In genomic region chr6:15893556-15894253, GRCh38 we compare ENCODE assay signal across 8 cellular contexts.
A peak's percentile ranks its signal among the peaks of the same experiment; 100 is the strongest.
DNase-seq lines count a peak whose midpoint lies in the region; ATAC-seq and TF ChIP-seq lines count a peak whose summit lies in the region.

No MANE protein-coding gene starts in this region.

- CTCF ChIA-PET in WTC11 (lab: Charles Lee), result interaction anchor here (0.6 to 3.7 kb wide), 23 partner anchors 8 to 313 kb away, joined by 3 to 36 read pairs (median 4); partner anchors contain the start of gene MYLIP

- ATAC-seq in WTC11 (0 out of 2 replicates have a peak, but pooled peaks have one; percentile 13), left colon (peak; percentile 59), GM21737 (IDR thresholded peaks at IDR 0.05; ENCODE audit: unreplicated experiment) (no peak), HG02973 (IDR thresholded peaks at IDR 0.05; ENCODE audit: unreplicated experiment) (no peak)
- ATAC-seq in stimulated activated naive B cell treated with anti-CD40 and anti-IgM and Interleukin-4, amounts not matched to agents 10 μg/mL and 1 μg/mL and 100 μg/mL, for 72 hours (replicated peaks), result no peak

- peaks cover 6% of the 10 kb centered on the region for H3K9me3 Mint-ChIP-seq in WTC11
- peaks cover 0 to 2% of the 10 kb centered on the region in 2 donors for H3K9me3 Mint-ChIP-seq in stimulated activated naive B cell treated with anti-CD40 and anti-IgM and Interleukin-4, amounts not matched to agents 10 μg/mL and 1 μg/mL and 100 μg/mL, for 72 hours

- POLR2A ChIA-PET in WTC11 (lab: Charles Lee), result interaction anchor here (3.9 kb wide), 1 partner anchor 236 kb away, joined by 34 read pairs; the partner anchor contains the start of gene MYLIP

- peaks cover 2% of the 10 kb centered on the region; the same call in 1 of the 2 replicates for H3K36me3 Mint-ChIP-seq in WTC11
- no peaks in the 10 kb centered on the region for H3K36me3 Mint-ChIP-seq in stimulated activated naive B cell treated with anti-CD40 and anti-IgM and Interleukin-4, amounts not matched to agents 10 μg/mL and 1 μg/mL and 100 μg/mL, for 72 hours

- H3K9ac ChIP-seq in KMS-11, result no peak overlapping the region

- intact Hi-C loops in left colon (cut with DNase I, micrococcal nuclease), result no loop called here

- peak overlapping the region; percentile 57 for H3K4me3 Mint-ChIP-seq in WTC11
- H3K4me3 Mint-ChIP-seq in stimulated activated naive B cell treated with anti-CD40 and anti-IgM and Interleukin-4, amounts not matched to agents 10 μg/mL and 1 μg/mL and 100 μg/mL, for 72 hours, result no peak overlapping the region

- H4K20me1 ChIP-seq in KMS-11 (ENCODE audit: insufficient read depth), result no peaks in the 10 kb centered on the region

- peak; percentile 80 for DNase-seq in DMS 273 (lab: John Stamatoyannopoulos, UW; ENCODE audit: unreplicated experiment)
- DNase-seq in WTC11 (ENCODE audit: low spot score), result no peak
- no peak for DNase-seq in left colon
- no peak for DNase-seq in stimulated activated naive B cell treated with anti-CD40 and anti-IgM and Interleukin-4, amounts not matched to agents 10 μg/mL and 1 μg/mL and 100 μg/mL, for 72 hours
- DNase-seq in stimulated activated CD4-positive, alpha-beta T cell treated with anti-CD3 and anti-CD28 coated beads, Interleukin-4, amount 100 ng/mL, for 1 hour, result no peak

- no peak overlapping the region for H3K27ac ChIP-seq in KMS-11

- peaks cover 53% of the 10 kb centered on the region for H3K4me1 Mint-ChIP-seq in WTC11
- H3K4me1 Mint-ChIP-seq in stimulated activated naive B cell treated with anti-CD40 and anti-IgM and Interleukin-4, amounts not matched to agents 10 μg/mL and 1 μg/mL and 100 μg/mL, for 72 hours, result peaks cover 20 to 43% of the 10 kb centered on the region in 2 donors

- peak; percentile 65 for TF ChIP-seq CTCF in KMS-11 (conservative IDR thresholded peaks at IDR 0.05; ENCODE audit: low read depth, low read length)
- TF ChIP-seq CTCF in WTC11 (IDR thresholded peaks at IDR 0.05), result peak; percentile 77

- no peaks in the 10 kb centered on the region for H3K36me3 ChIP-seq in KMS-11 (ENCODE audit: insufficient read depth)

- no peaks in the 10 kb centered on the region for H3K27me3 Mint-ChIP-seq in WTC11 (ENCODE audit: low read depth)
- H3K27me3 Mint-ChIP-seq in stimulated activated naive B cell treated with anti-CD40 and anti-IgM and Interleukin-4, amounts not matched to agents 10 μg/mL and 1 μg/mL and 100 μg/mL, for 72 hours, result no peaks in the 10 kb centered on the region

- H2AFZ ChIP-seq in KMS-11 (ENCODE audit: low read depth), result no peak overlapping the region

- no peaks in the 10 kb centered on the region for H3K27me3 ChIP-seq in KMS-11 (ENCODE audit: insufficient read depth, low read depth)

- H3K27ac Mint-ChIP-seq in WTC11, result peak overlapping the region; percentile 80
- H3K27ac Mint-ChIP-seq in stimulated activated naive B cell treated with anti-CD40 and anti-IgM and Interleukin-4, amounts not matched to agents 10 μg/mL and 1 μg/mL and 100 μg/mL, for 72 hours, result no peak overlapping the region

- H3K4me1 ChIP-seq in KMS-11 (ENCODE audit: low read depth, poor library complexity, severe bottlenecking), result no peaks in the 10 kb centered on the region

- H3K4me3 ChIP-seq in KMS-11 (IDR thresholded peaks at IDR 0.05; ENCODE audit: insufficient read depth, low read depth, low read length), result no peak overlapping the region

- H3K4me2 ChIP-seq in KMS-11, result no peak overlapping the region

- H3K79me2 ChIP-seq in KMS-11 (ENCODE audit: insufficient read depth, low read depth), result no peaks in the 10 kb centered on the region

TF ChIP-seq in WTC11, 78 proteins besides CTCF, POLR2A, EP300 and RAD21:
- no peak for TF ChIP-seq KAT7 (CRISPR knock-in tag; IDR thresholded peaks at IDR 0.05; ENCODE audit: borderline replicate concordance)
- TF ChIP-seq SP1 (CRISPR knock-in tag; conservative IDR thresholded peaks at IDR 0.05), result no peak

Comparison
In these comparisons a context has a peak if more than half of its experiments do, and no peak if none do; other contexts are left out.
1. ATAC-seq: peak in WTC11 (single experiment) and left colon (single experiment); none in GM21737 (single experiment), stimulated activated naive B cell treated with anti-CD40 and anti-IgM and Interleukin-4, amounts not matched to agents 10 μg/mL and 1 μg/mL and 100 μg/mL, for 72 hours (0 of 2) and HG02973 (single experiment).